Comparison of ENCODE assay signal across 27 cellular contexts in the genomic region with DNA sequence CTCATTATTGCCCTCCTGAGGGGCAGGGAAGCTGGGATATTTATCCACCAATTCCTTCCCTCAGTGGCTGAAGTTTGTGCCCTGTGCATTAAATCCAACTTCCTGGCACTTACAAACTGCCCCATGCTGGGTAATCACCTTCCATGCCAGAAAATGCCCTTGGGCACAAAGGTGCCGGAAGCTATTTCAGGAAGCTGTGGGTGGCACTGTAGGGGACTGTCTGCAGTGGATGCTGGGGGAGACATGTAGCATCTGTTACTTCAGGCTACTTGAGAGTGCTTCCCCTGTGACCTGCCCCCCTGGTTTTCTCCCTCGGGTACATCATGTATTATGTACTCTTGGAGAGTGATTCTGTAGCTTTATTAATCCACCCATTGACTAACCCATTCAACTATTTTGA. TPM values are rescaled to one million over a fixed set of nuclear protein-coding genes. Genes with fewer than 3 reads are reported as not detected.
A peak's percentile ranks its signal among the peaks of the same experiment; 100 is the strongest.
DNase-seq lines count a peak whose midpoint lies in the region; ATAC-seq and TF ChIP-seq lines count a peak whose summit lies in the region.
"Had no signal": no experiment of that assay in that cellular context is flagged by ENCODE, and none has a peak within 500 bp of the region (broad histone marks: within the 10 kb centered on the region; RNA-seq: fewer than 3 reads in every experiment).

No MANE protein-coding gene starts in this region.

- H3K9me3 Mint-ChIP-seq in stimulated activated naive B cell treated with anti-CD40 and anti-IgM and Interleukin-4, amounts not matched to agents 10 μg/mL and 1 μg/mL and 100 μg/mL, for 72 hours = peaks cover 0 to 1% of the 10 kb centered on the region in 2 donors
- H3K9me3 Mint-ChIP-seq: activated CD4-positive, alpha-beta T cell treated with anti-CD3 and anti-CD28 coated beads, Interleukin-2, amount 10 ng/mL, durations not matched to agents 7 days and 5 days; activated naive CD4-positive, alpha-beta T cell treated with anti-CD3 and anti-CD28 coated beads, Interleukin-2, amount 50 U/mL, for 24 hours; dendritic cell treated with granulocyte-macrophage colony-stimulating factor and Interleukin-4, amounts not matched to agents 40 ng/mL and 50 ng/mL, for 4 days; neural crest cell had no signal

- peak; percentile 71 for ATAC-seq in left ventricle myocardium superior
- ATAC-seq in stimulated activated naive B cell treated with anti-CD40 and anti-IgM and Interleukin-4, amounts not matched to agents 10 μg/mL and 1 μg/mL and 100 μg/mL, for 72 hours (replicated peaks) = peak in 1 of 2 donors; percentile 32
- ATAC-seq: lower lobe of right lung, mucosa of descending colon, sciatic nerve had no signal

- TF ChIP-seq CTCF in NB4 (IDR thresholded peaks at IDR 0.05; ENCODE audit: low read depth, low read length) = no peak

- no peak overlapping the region for H3K4me3 Mint-ChIP-seq in stimulated activated naive B cell treated with anti-CD40 and anti-IgM and Interleukin-4, amounts not matched to agents 10 μg/mL and 1 μg/mL and 100 μg/mL, for 72 hours
- H3K4me3 Mint-ChIP-seq: activated CD4-positive, alpha-beta T cell treated with anti-CD3 and anti-CD28 coated beads, Interleukin-2, amount 10 ng/mL, durations not matched to agents 7 days and 5 days; activated naive CD4-positive, alpha-beta T cell treated with anti-CD3 and anti-CD28 coated beads, Interleukin-2, amount 50 U/mL, for 24 hours; CD4-positive, CD25-positive, alpha-beta regulatory T cell; dendritic cell treated with granulocyte-macrophage colony-stimulating factor and Interleukin-4, amounts not matched to agents 40 ng/mL and 50 ng/mL, for 4 days; neural crest cell had no signal

- DNase-seq in left ventricle myocardium superior (no peak), cardiac septum (ENCODE audit: low spot score) (no peak), NB4 (ENCODE audit: low read depth) (peak; percentile 72), UCSD-AML1 (lab: John Stamatoyannopoulos, UW; ENCODE audit: unreplicated experiment) (peak; percentile 45), GOT3 (lab: John Stamatoyannopoulos, UW) (no peak), HEK293T (ENCODE audit: extremely low spot score) (no peak)
- DNase-seq in stimulated activated naive B cell treated with anti-CD40 and anti-IgM and Interleukin-4, amounts not matched to agents 10 μg/mL and 1 μg/mL and 100 μg/mL, for 72 hours = peak; percentile 2
- DNase-seq in stimulated activated CD4-positive, alpha-beta T cell treated with anti-CD3 and anti-CD28 coated beads, Interleukin-2, amount 100 ng/mL, for 48 hours = no peak
- DNase-seq: activated CD4-positive, alpha-beta T cell treated with anti-CD3 and anti-CD28 coated beads, Interleukin-2, amount 10 ng/mL, durations not matched to agents 7 days and 5 days; aorta; caudate nucleus; CD4-positive, CD25-positive, alpha-beta regulatory T cell; DMS 273 treated with DMSO at 0.1 percent for 48 hours; Karpas-422; lower lobe of right lung; mucosa of descending colon; NCI-H1105 treated with DMSO at 0.1 percent for 48 hours; NCI-H2107; NCI-H526; posterior cingulate gyrus; SK-N-SH; stomach; tibial artery had no signal

- H3K4me3 ChIP-seq in NB4 (ENCODE audit: low read depth, low read length) = no peak overlapping the region
- H3K4me3 ChIP-seq: lower lobe of right lung, mucosa of descending colon, stomach, tibial artery had no signal

- POLR2A ChIA-PET in HEK293T (lab: Yijun Ruan, JAX) = no interaction called here

- peaks cover 22 to 42% of the 10 kb centered on the region in 2 donors for H3K4me1 Mint-ChIP-seq in stimulated activated naive B cell treated with anti-CD40 and anti-IgM and Interleukin-4, amounts not matched to agents 10 μg/mL and 1 μg/mL and 100 μg/mL, for 72 hours

- H3K27me3 Mint-ChIP-seq in stimulated activated naive B cell treated with anti-CD40 and anti-IgM and Interleukin-4, amounts not matched to agents 10 μg/mL and 1 μg/mL and 100 μg/mL, for 72 hours = peaks cover 0 to 2% of the 10 kb centered on the region in 2 donors
- H3K27me3 Mint-ChIP-seq: dendritic cell treated with granulocyte-macrophage colony-stimulating factor and Interleukin-4, amounts not matched to agents 40 ng/mL and 50 ng/mL, for 4 days had no signal

- intact Hi-C loops in left ventricle myocardium superior (cut with micrococcal nuclease) (no loop called here), cardiac septum (cut with DNase I) (no loop called here)

- no peak overlapping the region for H3K27ac Mint-ChIP-seq in stimulated activated naive B cell treated with anti-CD40 and anti-IgM and Interleukin-4, amounts not matched to agents 10 μg/mL and 1 μg/mL and 100 μg/mL, for 72 hours
- H3K27ac Mint-ChIP-seq: activated CD4-positive, alpha-beta T cell treated with anti-CD3 and anti-CD28 coated beads, Interleukin-2, amount 10 ng/mL, durations not matched to agents 7 days and 5 days; activated naive CD4-positive, alpha-beta T cell treated with anti-CD3 and anti-CD28 coated beads, Interleukin-2, amount 50 U/mL, for 24 hours; dendritic cell treated with granulocyte-macrophage colony-stimulating factor and Interleukin-4, amounts not matched to agents 40 ng/mL and 50 ng/mL, for 4 days had no signal

- H3K36me3 Mint-ChIP-seq in stimulated activated naive B cell treated with anti-CD40 and anti-IgM and Interleukin-4, amounts not matched to agents 10 μg/mL and 1 μg/mL and 100 μg/mL, for 72 hours = no peaks in the 10 kb centered on the region
- H3K36me3 Mint-ChIP-seq: activated naive CD4-positive, alpha-beta T cell treated with anti-CD3 and anti-CD28 coated beads, Interleukin-2, amount 50 U/mL, for 24 hours; CD4-positive, CD25-positive, alpha-beta regulatory T cell had no signal

- no peak for TF ChIP-seq POLR2A in NB4 (IDR thresholded peaks at IDR 0.05; ENCODE audit: extremely low read depth, insufficient read length)

- CTCF ChIA-PET in HEK293T (lab: Yijun Ruan, JAX) = no interaction called here

TF ChIP-seq in HEK293T, 16 proteins besides CTCF, POLR2A, EP300 and RAD21:
- no peak for TF ChIP-seq SUZ12 (IDR thresholded peaks at IDR 0.05)
- TF ChIP-seq FOXM1 (IDR thresholded peaks at IDR 0.05; ENCODE audit: borderline replicate concordance) = no peak
- TF ChIP-seq LEF1 (IDR thresholded peaks at IDR 0.05; ENCODE audit: borderline replicate concordance) = no peak
- no peak for TF ChIP-seq ELF4 (IDR thresholded peaks at IDR 0.05)
- no peak for TF ChIP-seq PKNOX1 (IDR thresholded peaks at IDR 0.05)
- TF ChIP-seq ARNT (IDR thresholded peaks at IDR 0.05) = no peak

RNA-seq across cellular contexts. Expression of gene RALGAPA2, which starts 24.7 kb away (rescaled TPM):
- total RNA-seq in left ventricle myocardium superior (18.9 TPM), cardiac septum (22.5 TPM)

Comparison
In these comparisons a context has a peak if more than half of its experiments do, and no peak if none do; other contexts are left out.
1. DNase-seq: peak in NB4 (single experiment), UCSD-AML1 (single experiment) and stimulated activated naive B cell treated with anti-CD40 and anti-IgM and Interleukin-4, amounts not matched to agents 10 μg/mL and 1 μg/mL and 100 μg/mL, for 72 hours (single experiment); none in left ventricle myocardium superior (single experiment), cardiac septum (single experiment), GOT3 (single experiment), HEK293T (single experiment) and stimulated activated CD4-positive, alpha-beta T cell treated with anti-CD3 and anti-CD28 coated beads, Interleukin-2, amount 100 ng/mL, for 48 hours (0 of 2).